In genomic region chrX:42028113-42028512, GRCh38 we compare ENCODE assay signal across 1 cellular context.
TF ChIP-seq lines count a peak whose summit lies in the region.

No MANE protein-coding gene starts in this region.

TF ChIP-seq in WTC11, 78 proteins besides CTCF, POLR2A, EP300 and RAD21 (continued from another document):
- TF ChIP-seq USF2 (CRISPR knock-in tag; IDR thresholded peaks at IDR 0.05) = peak; percentile 67
